In the genomic region with DNA sequence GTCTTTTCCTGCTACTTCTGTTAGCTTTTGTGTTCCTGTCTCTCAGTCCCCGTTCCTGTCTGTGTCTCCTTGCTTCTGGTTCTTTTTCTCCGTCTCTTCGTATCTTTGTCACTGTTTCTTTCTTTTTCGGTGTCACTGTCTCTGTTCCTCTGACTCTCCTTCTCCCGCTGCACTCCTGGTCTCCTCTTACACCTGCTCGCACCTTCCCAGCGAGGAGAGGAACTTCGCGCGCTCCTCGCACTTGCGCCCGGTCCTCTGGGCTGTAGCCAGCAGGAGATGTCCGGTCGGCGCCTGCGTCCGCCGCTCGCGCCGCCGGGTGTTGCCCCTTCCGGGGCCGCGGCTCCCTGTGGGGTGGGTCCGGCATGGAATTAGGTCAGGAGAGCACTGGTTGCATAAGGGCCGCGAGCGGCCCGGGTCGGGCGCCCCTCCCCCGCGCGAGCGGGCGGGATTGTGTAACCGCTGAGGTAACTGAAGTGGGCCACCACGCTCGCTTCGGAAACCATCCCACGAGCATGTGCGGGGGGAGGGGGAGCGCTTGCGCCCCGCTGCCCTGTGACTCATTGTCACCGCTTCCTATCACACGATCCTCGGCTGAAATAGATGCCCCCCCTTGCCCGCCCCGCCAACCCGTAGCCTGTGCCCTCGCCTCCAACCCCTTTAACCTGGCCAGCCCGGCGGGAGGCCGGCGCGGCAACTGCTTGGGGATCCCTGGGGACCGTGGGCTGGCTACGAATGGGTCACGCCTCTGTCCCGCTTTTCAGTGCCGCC, we compare ENCODE assay signal across 8 cellular contexts. TPM values are rescaled to one million over a fixed set of nuclear protein-coding genes. Genes with fewer than 3 reads are reported as not detected.
DNase-seq lines count a peak whose midpoint lies in the region; ATAC-seq and TF ChIP-seq lines count a peak whose summit lies in the region.

No MANE protein-coding gene starts in this region.

- TF ChIP-seq CTCF in cardiac fibroblast (IDR thresholded peaks at IDR 0.05; ENCODE audit: low read depth, low read length) = no peak

- intact Hi-C loops in left colon (cut with DNase I, micrococcal nuclease) = no loop called here

- H3K4me3 ChIP-seq in cardiac fibroblast (replicated peaks in 1 of 2; ENCODE audit: low read depth in 2 of 2, low read length in 2 of 2) = peak overlapping the region; percentile 23 to 36

- peak; percentile 87 for DNase-seq in CD1c-positive myeloid dendritic cell (ENCODE audit: extremely low spot score)
- peak; percentile 82 for DNase-seq in M059J (ENCODE audit: low read depth)
- peak; percentile 16 for DNase-seq in activated CD4-positive, CD25-positive, alpha-beta regulatory T cell treated with anti-CD3 and anti-CD28 coated beads, Interleukin-2, amount 50 U/mL, for 16 hours (ENCODE audit: low read depth, low spot score)
- peak; percentile 25 to 46 for DNase-seq in cardiac fibroblast (ENCODE audit: low read depth in 2 of 2)
- DNase-seq in left colon = peak; percentile 68 to 74
- DNase-seq in stimulated activated CD4-positive, alpha-beta T cell treated with anti-CD3 and anti-CD28 coated beads, Interleukin-1b, Interleukin-23, amount 100 ng/mL, for 4 hours (ENCODE audit: low read depth in 2 of 2) = peak; percentile 63 to 66

- peak; percentile 54 for ATAC-seq in left colon
- no peak for ATAC-seq in GM21723 (IDR thresholded peaks at IDR 0.05; ENCODE audit: unreplicated experiment)
- ATAC-seq in GM18861 (IDR thresholded peaks at IDR 0.05; ENCODE audit: unreplicated experiment) = no peak

RNA-seq across cellular contexts. Expression of gene LONRF3, which starts 1.6 kb away (rescaled TPM):
- total RNA-seq in M059J (2014; rRNA removed; shearing (Covaris generic)) = 5.6 and 8.7 TPM in 2 replicates
- 10 to 100 TPM; 10.8 to 11.1 TPM for total RNA-seq in left colon

Comparison
In these comparisons a context has a peak if more than half of its experiments do, and no peak if none do; other contexts are left out.
1. DNase-seq: peak in every context shown above with its lines; median percentile 87 in CD1c-positive myeloid dendritic cell; 82 in M059J; 71 in left colon; 64 in stimulated activated CD4-positive, alpha-beta T cell treated with anti-CD3 and anti-CD28 coated beads, Interleukin-1b, Interleukin-23, amount 100 ng/mL, for 4 hours; 36 in cardiac fibroblast; 16 in activated CD4-positive, CD25-positive, alpha-beta regulatory T cell treated with anti-CD3 and anti-CD28 coated beads, Interleukin-2, amount 50 U/mL, for 16 hours.